Comparison of ENCODE assay signal across 19 cellular contexts in genomic region chr16:57022445-57022844, GRCh38. TPM values are rescaled to one million over a fixed set of nuclear protein-coding genes. Genes with fewer than 3 reads are reported as not detected.
DNase-seq lines count a peak whose midpoint lies in the region; ATAC-seq and TF ChIP-seq lines count a peak whose summit lies in the region.
"Had no signal": no experiment of that assay in that cellular context is flagged by ENCODE, and none has a peak within 500 bp of the region (broad histone marks: within the 10 kb centered on the region; RNA-seq: fewer than 3 reads in every experiment).

No MANE protein-coding gene starts in this region.

- H3K27me3 Mint-ChIP-seq in activated naive CD4-positive, alpha-beta T cell treated with anti-CD3 and anti-CD28 coated beads, Interleukin-2, amount 10 ng/mL, durations not matched to agents 7 days and 5 days: no peaks in the 10 kb centered on the region
- no peaks in the 10 kb centered on the region for H3K27me3 Mint-ChIP-seq in activated T-helper 1 cell treated with anti-CD3 and anti-CD28 coated beads, Interleukin-12 subunit alpha, Interleukin-12 subunit beta, Interleukin-2, Interleukin-4 antibody, amounts not matched to agents 30 ng/mL and 10 ng/mL and 1 ng/mL, durations not matched to agents 14 hours and 24 hours and 36 hours (ENCODE audit: insufficient read depth)
- H3K27me3 Mint-ChIP-seq in naive thymus-derived CD4-positive, alpha-beta T cell: no peaks in the 10 kb centered on the region
- no peaks in the 10 kb centered on the region; the same call in 1 of the 2 replicates for H3K27me3 Mint-ChIP-seq in WTC11 (ENCODE audit: low read depth)

- no peak for ATAC-seq in naive thymus-derived CD4-positive, alpha-beta T cell
- no peak for ATAC-seq in WTC11
- no peak for ATAC-seq in HG02981 (IDR thresholded peaks at IDR 0.05; ENCODE audit: unreplicated experiment)
- no peak for ATAC-seq in GM18909 (IDR thresholded peaks at IDR 0.05; ENCODE audit: poor library complexity, unreplicated experiment)
- ATAC-seq: GM23338, right cardiac atrium had no signal

- intact Hi-C loops in activated T-helper 1 cell treated with anti-CD3 and anti-CD28 coated beads, Interleukin-12 subunit alpha, Interleukin-12 subunit beta, Interleukin-2, Interleukin-4 antibody, amounts not matched to agents 30 ng/mL and 10 ng/mL and 1 ng/mL, durations not matched to agents 14 hours and 24 hours and 36 hours (cut with micrococcal nuclease): no loop called here
- intact Hi-C loops in naive thymus-derived CD4-positive, alpha-beta T cell (cut with micrococcal nuclease): no loop called here

- H3K4me1 Mint-ChIP-seq in activated naive CD4-positive, alpha-beta T cell treated with anti-CD3 and anti-CD28 coated beads, Interleukin-2, amount 10 ng/mL, durations not matched to agents 7 days and 5 days: peaks cover 82% of the 10 kb centered on the region
- H3K4me1 Mint-ChIP-seq in activated T-helper 1 cell treated with anti-CD3 and anti-CD28 coated beads, Interleukin-12 subunit alpha, Interleukin-12 subunit beta, Interleukin-2, Interleukin-4 antibody, amounts not matched to agents 30 ng/mL and 10 ng/mL and 1 ng/mL, durations not matched to agents 14 hours and 24 hours and 36 hours (ENCODE audit: low read depth): peaks cover 75% of the 10 kb centered on the region
- peaks cover 73 to 99% (median 92%) of the 10 kb centered on the region in 7 donors for H3K4me1 Mint-ChIP-seq in naive thymus-derived CD4-positive, alpha-beta T cell
- no peaks in the 10 kb centered on the region for H3K4me1 Mint-ChIP-seq in WTC11

- H3K36me3 Mint-ChIP-seq in activated naive CD4-positive, alpha-beta T cell treated with anti-CD3 and anti-CD28 coated beads, Interleukin-2, amount 10 ng/mL, durations not matched to agents 7 days and 5 days: peaks cover 93% of the 10 kb centered on the region
- peaks cover 79% of the 10 kb centered on the region for H3K36me3 Mint-ChIP-seq in activated T-helper 1 cell treated with anti-CD3 and anti-CD28 coated beads, Interleukin-12 subunit alpha, Interleukin-12 subunit beta, Interleukin-2, Interleukin-4 antibody, amounts not matched to agents 30 ng/mL and 10 ng/mL and 1 ng/mL, durations not matched to agents 14 hours and 24 hours and 36 hours (ENCODE audit: low read depth)
- H3K36me3 Mint-ChIP-seq in naive thymus-derived CD4-positive, alpha-beta T cell: peaks cover 18 to 76% (median 60%) of the 10 kb centered on the region in 5 donors
- H3K36me3 Mint-ChIP-seq in WTC11: no peaks in the 10 kb centered on the region

- peak; percentile 5 for DNase-seq in activated naive CD4-positive, alpha-beta T cell treated with anti-CD3 and anti-CD28 coated beads, Interleukin-2, amount 10 ng/mL, durations not matched to agents 7 days and 5 days
- DNase-seq in activated naive CD4-positive, alpha-beta T cell treated with Interleukin-2 at 50 U/mL for 16 hours: no peak
- no peak for DNase-seq in activated T-helper 1 cell treated with anti-CD3 and anti-CD28 coated beads, Interleukin-12 subunit alpha, Interleukin-12 subunit beta, Interleukin-2, Interleukin-4 antibody, amounts not matched to agents 30 ng/mL and 10 ng/mL and 1 ng/mL, durations not matched to agents 14 hours and 24 hours and 36 hours (ENCODE audit: low spot score)
- DNase-seq in naive thymus-derived CD4-positive, alpha-beta T cell: no peak
- DNase-seq in WTC11 (ENCODE audit: low spot score) (no peak), kidney glomerular epithelial cell (lab: John Stamatoyannopoulos, UW) (no peak)
- DNase-seq: activated CD4-positive, alpha-beta T cell treated with anti-CD3 and anti-CD28 coated beads for 4 hours; activated T-cell treated with anti-CD3 and anti-CD28 coated beads, Interleukin-2, amount 50 U/mL, for 1 hour; DMS79 treated with DMSO at 0.1 percent for 48 hours; NCI-H1417; NCI-H524 treated with DMSO at 0.1 percent for 48 hours; right cardiac atrium; stimulated activated CD4-positive, alpha-beta T cell treated with anti-CD3 and anti-CD28 coated beads, Interleukin-15, amount 100 ng/mL, for 24 hours; thyroid gland had no signal

- POLR2A ChIA-PET in naive thymus-derived CD4-positive, alpha-beta T cell (lab: Charles Lee): interaction anchor here (0.8 to 12.5 kb wide), 9 partner anchors 9 to 89 kb away, joined by 3 to 172 read pairs (median 6); partner anchors contain the start of gene NLRC5
- POLR2A ChIA-PET in WTC11 (lab: Charles Lee): no interaction called here

- no peak overlapping the region for H3K4me3 Mint-ChIP-seq in activated naive CD4-positive, alpha-beta T cell treated with anti-CD3 and anti-CD28 coated beads, Interleukin-2, amount 10 ng/mL, durations not matched to agents 7 days and 5 days
- peak overlapping the region; percentile 34 for H3K4me3 Mint-ChIP-seq in activated T-helper 1 cell treated with anti-CD3 and anti-CD28 coated beads, Interleukin-12 subunit alpha, Interleukin-12 subunit beta, Interleukin-2, Interleukin-4 antibody, amounts not matched to agents 30 ng/mL and 10 ng/mL and 1 ng/mL, durations not matched to agents 14 hours and 24 hours and 36 hours
- H3K4me3 Mint-ChIP-seq in naive thymus-derived CD4-positive, alpha-beta T cell: peak overlapping the region; percentile 7 to 87 (median 66)
- H3K4me3 Mint-ChIP-seq in WTC11: no peak overlapping the region
- H3K4me3 Mint-ChIP-seq: GM23338 had no signal

- H3K4me1 ChIP-seq in naive thymus-derived CD4-positive, alpha-beta T cell (ENCODE audit: control insufficient read depth in 2 of 2, insufficient read depth in 2 of 2, low read length in 2 of 2): peaks cover 48 to 70% of the 10 kb centered on the region in 2 donors
- H3K4me1 ChIP-seq: thyroid gland had no signal

- H3K4me3 ChIP-seq in naive thymus-derived CD4-positive, alpha-beta T cell (ENCODE audit: low read length): peak overlapping the region; percentile 25
- H3K4me3 ChIP-seq: GM23338, lung, thyroid gland had no signal

- H3K27ac Mint-ChIP-seq in activated naive CD4-positive, alpha-beta T cell treated with anti-CD3 and anti-CD28 coated beads, Interleukin-2, amount 10 ng/mL, durations not matched to agents 7 days and 5 days: peak overlapping the region; percentile 82
- H3K27ac Mint-ChIP-seq in activated T-helper 1 cell treated with anti-CD3 and anti-CD28 coated beads, Interleukin-12 subunit alpha, Interleukin-12 subunit beta, Interleukin-2, Interleukin-4 antibody, amounts not matched to agents 30 ng/mL and 10 ng/mL and 1 ng/mL, durations not matched to agents 14 hours and 24 hours and 36 hours: peak overlapping the region; percentile 58
- H3K27ac Mint-ChIP-seq in naive thymus-derived CD4-positive, alpha-beta T cell: peak overlapping the region; percentile 77 to 94 (median 90)
- no peak overlapping the region for H3K27ac Mint-ChIP-seq in WTC11
- H3K27ac Mint-ChIP-seq: GM23338 had no signal

- TF ChIP-seq CTCF in WTC11 (IDR thresholded peaks at IDR 0.05): no peak

- H3K27ac ChIP-seq in naive thymus-derived CD4-positive, alpha-beta T cell (ENCODE audit: low read depth, low read length): peak overlapping the region; percentile 68
- H3K27ac ChIP-seq: RWPE1, thyroid gland had no signal

- no peaks in the 10 kb centered on the region for H3K9me3 ChIP-seq in naive thymus-derived CD4-positive, alpha-beta T cell (ENCODE audit: control insufficient read depth in 2 of 3, low read length in 3 of 3)
- H3K9me3 ChIP-seq: thyroid gland had no signal

- no peaks in the 10 kb centered on the region for H3K9me3 Mint-ChIP-seq in activated naive CD4-positive, alpha-beta T cell treated with anti-CD3 and anti-CD28 coated beads, Interleukin-2, amount 10 ng/mL, durations not matched to agents 7 days and 5 days
- H3K9me3 Mint-ChIP-seq in activated T-helper 1 cell treated with anti-CD3 and anti-CD28 coated beads, Interleukin-12 subunit alpha, Interleukin-12 subunit beta, Interleukin-2, Interleukin-4 antibody, amounts not matched to agents 30 ng/mL and 10 ng/mL and 1 ng/mL, durations not matched to agents 14 hours and 24 hours and 36 hours: no peaks in the 10 kb centered on the region
- H3K9me3 Mint-ChIP-seq in naive thymus-derived CD4-positive, alpha-beta T cell: no peaks in the 10 kb centered on the region
- H3K9me3 Mint-ChIP-seq in WTC11: peaks cover 4% of the 10 kb centered on the region; the same call in 1 of the 2 replicates
- H3K9me3 Mint-ChIP-seq: GM23338 had no signal

- no peaks in the 10 kb centered on the region for H3K27me3 ChIP-seq in naive thymus-derived CD4-positive, alpha-beta T cell (ENCODE audit: control insufficient read depth in 2 of 2, insufficient read depth in 2 of 2, low read length in 2 of 2)
- H3K27me3 ChIP-seq: thyroid gland had no signal

- H3K36me3 ChIP-seq in naive thymus-derived CD4-positive, alpha-beta T cell (ENCODE audit: control insufficient read depth in 2 of 3, insufficient read depth in 3 of 3, low read length in 3 of 3): peaks cover 24 to 84% (median 36%) of the 10 kb centered on the region in 3 experiments

- CTCF ChIA-PET in activated naive CD4-positive, alpha-beta T cell treated with anti-CD3 and anti-CD28 coated beads, Interleukin-2, amount 10 ng/mL, durations not matched to agents 7 days and 5 days (lab: Charles Lee): interaction anchor here (1.4 to 2.3 kb wide), 3 partner anchors 18 to 33 kb away, joined by 3 to 8 read pairs (median 4); partner anchors contain the start of gene NLRC5
- CTCF ChIA-PET in naive thymus-derived CD4-positive, alpha-beta T cell (lab: Charles Lee): interaction anchor here (0.7 to 1.8 kb wide), 4 partner anchors 14 to 239 kb away, joined by 3 to 6 read pairs (median 4); no protein-coding TSS in a partner anchor
- CTCF ChIA-PET in WTC11 (lab: Charles Lee): interaction anchor here (1.1 to 1.6 kb wide), 2 partner anchors 23 to 70 kb away, joined by 4 read pairs; partner anchors contain the start of gene CPNE2

TF ChIP-seq in WTC11, 78 proteins besides CTCF, POLR2A, EP300 and RAD21 (continues in another document):
- TF ChIP-seq NR3C1 (CRISPR knock-in tag; conservative IDR thresholded peaks at IDR 0.05; ENCODE audit: low read depth): no peak
- TF ChIP-seq FOXJ3 (CRISPR knock-in tag; IDR thresholded peaks at IDR 0.05; ENCODE audit: borderline replicate concordance): no peak
- no peak for TF ChIP-seq ZNF396 (CRISPR knock-in tag; IDR thresholded peaks at IDR 0.05; ENCODE audit: borderline replicate concordance)
- no peak for TF ChIP-seq USF2 (CRISPR knock-in tag; IDR thresholded peaks at IDR 0.05)
- no peak for TF ChIP-seq TCF7 (CRISPR knock-in tag; IDR thresholded peaks at IDR 0.05; ENCODE audit: low read depth)

RNA-seq across cellular contexts. Expression of gene NLRC5, which starts 33.1 kb away (rescaled TPM):
- 164 and 175 TPM in 2 replicates for total RNA-seq in activated T-helper 1 cell treated with anti-CD3 and anti-CD28 coated beads, Interleukin-12 subunit alpha, Interleukin-12 subunit beta, Interleukin-2, Interleukin-4 antibody, amounts not matched to agents 30 ng/mL and 10 ng/mL and 1 ng/mL, durations not matched to agents 14 hours and 24 hours and 36 hours
- total RNA-seq in naive thymus-derived CD4-positive, alpha-beta T cell: 100 to 1,000 TPM; 380 to 615 (median 394) TPM
- 100 to 1,000 TPM in 1 of 2 donors, 10 to 100 TPM in 1; 76.0 to 122 TPM for polyA plus RNA-seq in naive thymus-derived CD4-positive, alpha-beta T cell
- total RNA-seq in WTC11 (2021): 2.6 to 2.8 TPM (median 2.7 TPM) in 3 replicates

Comparison
In these comparisons a context has a peak if more than half of its experiments do, and no peak if none do; other contexts are left out.
1. H3K4me3 Mint-ChIP-seq: peak in activated T-helper 1 cell treated with anti-CD3 and anti-CD28 coated beads, Interleukin-12 subunit alpha, Interleukin-12 subunit beta, Interleukin-2, Interleukin-4 antibody, amounts not matched to agents 30 ng/mL and 10 ng/mL and 1 ng/mL, durations not matched to agents 14 hours and 24 hours and 36 hours (single experiment) and naive thymus-derived CD4-positive, alpha-beta T cell (10 of 10); none in activated naive CD4-positive, alpha-beta T cell treated with anti-CD3 and anti-CD28 coated beads, Interleukin-2, amount 10 ng/mL, durations not matched to agents 7 days and 5 days (single experiment) and WTC11 (single experiment).
2. RNA of gene NLRC5, which starts 33.1 kb away (total RNA-seq): 380 to 615 TPM in naive thymus-derived CD4-positive, alpha-beta T cell and 164 to 175 TPM in activated T-helper 1 cell treated with anti-CD3 and anti-CD28 coated beads, Interleukin-12 subunit alpha, Interleukin-12 subunit beta, Interleukin-2, Interleukin-4 antibody, amounts not matched to agents 30 ng/mL and 10 ng/mL and 1 ng/mL, durations not matched to agents 14 hours and 24 hours and 36 hours; 2.6 to 2.8 TPM in WTC11; every median in the first group is over 10 times any median in the second.